ENCODE assay signal across 16 cellular contexts in the genomic region with DNA sequence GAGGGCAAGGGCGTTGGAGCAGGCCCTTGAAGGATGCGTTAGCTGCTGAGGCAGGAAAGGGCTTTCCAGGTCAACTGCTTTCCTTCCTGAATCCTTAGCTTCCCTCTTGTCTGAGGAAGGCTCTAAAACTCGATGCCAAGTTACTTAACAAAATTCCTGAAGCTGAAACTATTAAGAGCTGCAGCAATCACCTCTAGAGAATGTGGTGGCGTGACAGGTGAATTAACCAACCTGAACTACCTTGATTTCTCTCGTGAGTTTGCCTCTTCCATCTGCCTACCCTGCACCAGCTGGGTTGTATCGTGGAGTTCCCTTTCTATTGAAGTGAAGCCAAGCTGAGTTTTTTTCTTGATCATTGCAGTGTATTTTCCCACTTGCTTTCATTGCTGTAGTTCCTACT.
"Had no signal": no experiment of that assay in that cellular context is flagged by ENCODE, and none has a peak within 500 bp of the region (broad histone marks: within the 10 kb centered on the region; RNA-seq: fewer than 3 reads in every experiment).

No MANE protein-coding gene starts in this region.

- H3K27ac ChIP-seq: brain microvascular endothelial cell, ovary had no signal

- H3K36me3 ChIP-seq: brain microvascular endothelial cell, esophagus squamous epithelium, ovary, tibial artery had no signal

- DNase-seq: activated effector memory CD4-positive, alpha-beta T cell treated with Interleukin-2 at 50 U/mL for 16 hours; activated T-cell treated with anti-CD3 and anti-CD28 coated beads, Interleukin-2, amount 50 U/mL, for 1 hour; amniotic stem cell; brain microvascular endothelial cell; esophagus squamous epithelium; foreskin melanocyte; left colon; mesenchymal stem cell; nephron progenitor cell; ovary; stimulated activated CD4-positive, alpha-beta T cell treated with anti-CD3 and anti-CD28 coated beads, Interleukin-4, amount 100 ng/mL, for 4 hours; stimulated activated naive CD8-positive, alpha-beta T cell treated with anti-CD3 and anti-CD28 coated beads, Interleukin-15, amount 100 ng/mL, for 72 hours had no signal

- H3K27me3 ChIP-seq: brain microvascular endothelial cell, esophagus squamous epithelium, ovary, tibial artery had no signal

- H3K4me3 ChIP-seq: esophagus squamous epithelium, ovary, skin epidermis, tibial artery had no signal

- ATAC-seq: activated CD4-positive, CD25-positive, alpha-beta regulatory T cell treated with anti-CD3 and anti-CD28 coated beads, Interleukin-2, amount 50 U/mL, for 24 hours; activated naive CD4-positive, alpha-beta T cell treated with anti-CD3 and anti-CD28 coated beads, Interleukin-2, amount 50 U/mL, for 72 hours; left colon; stimulated activated naive CD8-positive, alpha-beta T cell treated with anti-CD3 and anti-CD28 coated beads, Interleukin-15, amount 100 ng/mL, for 72 hours had no signal

- H3K9me3 ChIP-seq: esophagus squamous epithelium, ovary, tibial artery had no signal
